ENCODE assay signal across 13 cellular contexts in genomic region chr10:11600280-11600679, GRCh38.
"Had no signal": no experiment of that assay in that cellular context is flagged by ENCODE, and none has a peak within 500 bp of the region (broad histone marks: within the 10 kb centered on the region; RNA-seq: fewer than 3 reads in every experiment).

No MANE protein-coding gene starts in this region.

- H3K36me3 ChIP-seq: cardiac muscle cell, thoracic aorta, WERI-Rb-1 had no signal

- H3K27me3 ChIP-seq: cardiac muscle cell had no signal

- H3K4me3 ChIP-seq: cardiac muscle cell, smooth muscle cell, thoracic aorta had no signal

- H3K36me3 Mint-ChIP-seq: immature natural killer cell had no signal

- H3K9me3 ChIP-seq: thoracic aorta had no signal

- H3K27ac Mint-ChIP-seq: activated naive CD4-positive, alpha-beta T cell treated with anti-CD3 and anti-CD28 coated beads, Interleukin-2, amount 50 U/mL, for 24 hours; dendritic cell treated with granulocyte-macrophage colony-stimulating factor and Interleukin-4, amounts not matched to agents 40 ng/mL and 50 ng/mL, for 4 days; immature natural killer cell; nephron had no signal

- DNase-seq: activated CD4-positive, alpha-beta T cell treated with anti-CD3 and anti-CD28 coated beads, Interleukin-2, amount 50 U/mL, for 48 hours; activated gamma-delta T cell; effector CD8-positive, alpha-beta T cell; immature natural killer cell; stimulated activated CD4-positive, alpha-beta T cell treated with anti-CD3 and anti-CD28 coated beads, Interleukin-4, amount 100 ng/mL, for 1 hour; WERI-Rb-1 had no signal

- ATAC-seq: sciatic nerve had no signal

- H3K4me3 Mint-ChIP-seq: activated naive CD4-positive, alpha-beta T cell treated with anti-CD3 and anti-CD28 coated beads, Interleukin-2, amount 50 U/mL, for 24 hours; dendritic cell treated with granulocyte-macrophage colony-stimulating factor and Interleukin-4, amounts not matched to agents 40 ng/mL and 50 ng/mL, for 4 days; immature natural killer cell; nephron had no signal

- H3K9me3 Mint-ChIP-seq: activated naive CD4-positive, alpha-beta T cell treated with anti-CD3 and anti-CD28 coated beads, Interleukin-2, amount 50 U/mL, for 24 hours; dendritic cell treated with granulocyte-macrophage colony-stimulating factor and Interleukin-4, amounts not matched to agents 40 ng/mL and 50 ng/mL, for 4 days; immature natural killer cell; nephron had no signal

- H3K4me2 ChIP-seq: smooth muscle cell had no signal

- H3K27me3 Mint-ChIP-seq: activated naive CD4-positive, alpha-beta T cell treated with anti-CD3 and anti-CD28 coated beads, Interleukin-2, amount 50 U/mL, for 24 hours; dendritic cell treated with granulocyte-macrophage colony-stimulating factor and Interleukin-4, amounts not matched to agents 40 ng/mL and 50 ng/mL, for 4 days had no signal

- H3K27ac ChIP-seq: cardiac muscle cell, thoracic aorta, WERI-Rb-1 had no signal
